In the genomic region with DNA sequence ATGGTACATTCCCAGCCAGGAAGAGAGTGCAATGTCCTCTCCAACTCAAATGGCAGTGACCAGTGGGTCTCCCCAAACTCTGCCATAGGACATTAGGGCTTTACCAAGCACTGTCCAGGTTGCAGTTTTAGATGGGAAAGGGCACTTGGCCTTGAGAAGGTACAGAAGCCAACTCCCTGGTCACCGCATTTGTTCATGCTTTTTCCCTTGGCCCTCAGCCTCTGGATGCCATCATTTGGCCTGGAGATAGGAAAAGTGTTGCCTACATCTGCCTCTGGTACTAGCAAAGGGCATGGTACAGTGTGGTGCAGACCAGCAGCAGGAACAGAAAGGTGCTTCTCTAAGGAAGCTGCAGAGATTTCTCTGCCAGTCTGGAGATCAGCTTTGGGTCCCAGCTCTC, we compare ENCODE assay signal across 16 cellular contexts.
DNase-seq lines count a peak whose midpoint lies in the region; ATAC-seq and TF ChIP-seq lines count a peak whose summit lies in the region.
"Had no signal": no experiment of that assay in that cellular context is flagged by ENCODE, and none has a peak within 500 bp of the region (broad histone marks: within the 10 kb centered on the region; RNA-seq: fewer than 3 reads in every experiment).

No MANE protein-coding gene starts in this region.

- POLR2A ChIA-PET in GM10248 (lab: Yijun Ruan, JAX): no interaction called here

- H3K36me3 Mint-ChIP-seq in activated CD4-positive, alpha-beta T cell treated with anti-CD3 and anti-CD28 coated beads, Interleukin-2, amount 10 ng/mL, durations not matched to agents 24 days and 14 days (ENCODE audit: low read depth): peaks cover 37% of the 10 kb centered on the region
- peaks cover 39% of the 10 kb centered on the region for H3K36me3 Mint-ChIP-seq in activated T-helper 1 cell treated with anti-CD3 and anti-CD28 coated beads, Interleukin-12 subunit alpha, Interleukin-12 subunit beta, Interleukin-2, Interleukin-4 antibody, amounts not matched to agents 30 ng/mL and 10 ng/mL and 1 ng/mL, durations not matched to agents 14 hours and 24 hours and 36 hours (ENCODE audit: low read depth)
- H3K36me3 Mint-ChIP-seq in immature natural killer cell: no peaks in the 10 kb centered on the region
- H3K36me3 Mint-ChIP-seq: CD8-positive, alpha-beta T cell had no signal

- 89 to 100% methylated on average over 1 of the region's 1 CpG for whole genome bisulfite sequencing in lung, 2 donors
- WGBS in heart right ventricle, 2 donors: 100% methylated on average over 1 of the region's 1 CpG

- H3K9me3 Mint-ChIP-seq in activated CD4-positive, alpha-beta T cell treated with anti-CD3 and anti-CD28 coated beads, Interleukin-2, amount 10 ng/mL, durations not matched to agents 24 days and 14 days: peaks cover 5% of the 10 kb centered on the region
- peaks cover 7% of the 10 kb centered on the region for H3K9me3 Mint-ChIP-seq in activated T-helper 1 cell treated with anti-CD3 and anti-CD28 coated beads, Interleukin-12 subunit alpha, Interleukin-12 subunit beta, Interleukin-2, Interleukin-4 antibody, amounts not matched to agents 30 ng/mL and 10 ng/mL and 1 ng/mL, durations not matched to agents 14 hours and 24 hours and 36 hours
- no peaks in the 10 kb centered on the region for H3K9me3 Mint-ChIP-seq in immature natural killer cell
- H3K9me3 Mint-ChIP-seq: CD8-positive, alpha-beta T cell had no signal

- TF ChIP-seq CTCF in lung (IDR thresholded peaks at IDR 0.05; ENCODE audit: control extremely low read depth, extremely low read depth) (no peak), GM10248 (IDR thresholded peaks at IDR 0.05; ENCODE audit: control extremely low read depth, extremely low read depth, low read depth, missing control alignments) (no peak), heart right ventricle (IDR thresholded peaks at IDR 0.05) (no peak)

- H3K27ac ChIP-seq in lung (ENCODE audit: low read depth in 1 of 2, low read length in 1 of 2) (no peak overlapping the region), heart right ventricle (no peak overlapping the region)
- H3K27ac ChIP-seq: BLaER1 treated with 17β-estradiol and CSF1 and Interleukin-3, amounts not matched to agents 10 nM and 100 nM had no signal

- H3K4me3 Mint-ChIP-seq in activated CD4-positive, alpha-beta T cell treated with anti-CD3 and anti-CD28 coated beads, Interleukin-2, amount 10 ng/mL, durations not matched to agents 24 days and 14 days: no peak overlapping the region
- H3K4me3 Mint-ChIP-seq in activated T-helper 1 cell treated with anti-CD3 and anti-CD28 coated beads, Interleukin-12 subunit alpha, Interleukin-12 subunit beta, Interleukin-2, Interleukin-4 antibody, amounts not matched to agents 30 ng/mL and 10 ng/mL and 1 ng/mL, durations not matched to agents 14 hours and 24 hours and 36 hours: no peak overlapping the region
- no peak overlapping the region for H3K4me3 Mint-ChIP-seq in immature natural killer cell
- H3K4me3 Mint-ChIP-seq: B cell; CD8-positive, alpha-beta T cell had no signal

- ATAC-seq in lung (ENCODE audit: insufficient read depth, low FRiP score) (no peak), heart right ventricle (no peak)
- ATAC-seq: CD8-positive, alpha-beta T cell; GM12878 had no signal

- H3K4me1 ChIP-seq in lung (ENCODE audit: control insufficient read depth in 2 of 2, insufficient read depth in 2 of 2, low read length in 2 of 2) (no peaks in the 10 kb centered on the region), heart right ventricle (peaks cover 0 to 7% (median 0%) of the 10 kb centered on the region in 9 donors)
- H3K4me1 ChIP-seq: HAP-1 had no signal

- no peaks in the 10 kb centered on the region for H3K27me3 Mint-ChIP-seq in activated CD4-positive, alpha-beta T cell treated with anti-CD3 and anti-CD28 coated beads, Interleukin-2, amount 10 ng/mL, durations not matched to agents 24 days and 14 days
- H3K27me3 Mint-ChIP-seq in activated T-helper 1 cell treated with anti-CD3 and anti-CD28 coated beads, Interleukin-12 subunit alpha, Interleukin-12 subunit beta, Interleukin-2, Interleukin-4 antibody, amounts not matched to agents 30 ng/mL and 10 ng/mL and 1 ng/mL, durations not matched to agents 14 hours and 24 hours and 36 hours (ENCODE audit: insufficient read depth): no peaks in the 10 kb centered on the region
- H3K27me3 Mint-ChIP-seq in immature natural killer cell (ENCODE audit: low read depth in 3 of 3): peaks cover 3 to 6% (median 4%) of the 10 kb centered on the region in 3 donors
- H3K27me3 Mint-ChIP-seq: B cell had no signal

- H3K27me3 ChIP-seq in lung (ENCODE audit: control insufficient read depth, insufficient read depth): no peaks in the 10 kb centered on the region
- no peaks in the 10 kb centered on the region for H3K27me3 ChIP-seq in heart right ventricle
- H3K27me3 ChIP-seq: BLaER1 treated with 17β-estradiol and CSF1 and Interleukin-3, amounts not matched to agents 10 nM and 100 nM had no signal

- H3K36me3 ChIP-seq in lung (ENCODE audit: control insufficient read depth in 2 of 2, insufficient read depth in 2 of 2, low read length in 2 of 2) (no peaks in the 10 kb centered on the region), heart right ventricle (no peaks in the 10 kb centered on the region)
- H3K36me3 ChIP-seq: BLaER1 treated with 17β-estradiol and CSF1 and Interleukin-3, amounts not matched to agents 10 nM and 100 nM; HAP-1 had no signal

- no peak overlapping the region for H3K27ac Mint-ChIP-seq in activated CD4-positive, alpha-beta T cell treated with anti-CD3 and anti-CD28 coated beads, Interleukin-2, amount 10 ng/mL, durations not matched to agents 24 days and 14 days
- peak overlapping the region; percentile 42 for H3K27ac Mint-ChIP-seq in activated T-helper 1 cell treated with anti-CD3 and anti-CD28 coated beads, Interleukin-12 subunit alpha, Interleukin-12 subunit beta, Interleukin-2, Interleukin-4 antibody, amounts not matched to agents 30 ng/mL and 10 ng/mL and 1 ng/mL, durations not matched to agents 14 hours and 24 hours and 36 hours
- no peak overlapping the region for H3K27ac Mint-ChIP-seq in immature natural killer cell
- H3K27ac Mint-ChIP-seq: B cell; CD8-positive, alpha-beta T cell had no signal

- CTCF ChIA-PET in GM10248 (lab: Yijun Ruan, JAX): no interaction called here

- intact Hi-C loops in activated CD4-positive, alpha-beta T cell treated with anti-CD3 and anti-CD28 coated beads, Interleukin-2, amount 10 ng/mL, durations not matched to agents 24 days and 14 days (cut with micrococcal nuclease): no loop called here
- intact Hi-C loops in activated T-helper 1 cell treated with anti-CD3 and anti-CD28 coated beads, Interleukin-12 subunit alpha, Interleukin-12 subunit beta, Interleukin-2, Interleukin-4 antibody, amounts not matched to agents 30 ng/mL and 10 ng/mL and 1 ng/mL, durations not matched to agents 14 hours and 24 hours and 36 hours (cut with micrococcal nuclease): loop anchor here (2.0 kb wide), 1 partner anchor 22 kb away; no protein-coding TSS in a partner anchor
- intact Hi-C loops in heart right ventricle (cut with DNase I): no loop called here

- DNase-seq in activated CD4-positive, alpha-beta T cell treated with anti-CD3 and anti-CD28 coated beads, Interleukin-2, amount 10 ng/mL, durations not matched to agents 24 days and 14 days: peak; percentile 29
- DNase-seq in activated CD4-positive, alpha-beta T cell treated with anti-CD3 and anti-CD28 coated beads, Interleukin-2, amount 50 U/mL, for 4 hours: no peak
- DNase-seq in activated T-helper 1 cell treated with anti-CD3 and anti-CD28 coated beads, Interleukin-12 subunit alpha, Interleukin-12 subunit beta, Interleukin-2, Interleukin-4 antibody, amounts not matched to agents 30 ng/mL and 10 ng/mL and 1 ng/mL, durations not matched to agents 14 hours and 24 hours and 36 hours (ENCODE audit: low spot score): no peak
- peak; percentile 21 for DNase-seq in lung (ENCODE audit: low spot score)
- DNase-seq in GM10248 (ENCODE audit: extremely low spot score): no peak
- no peak for DNase-seq in immature natural killer cell
- DNase-seq in heart right ventricle: no peak
- DNase-seq: 8988T; Calu3; CD8-positive, alpha-beta T cell; DMS79 treated with DMSO at 0.1 percent for 48 hours; GF-D8 had no signal

- H3K4me3 ChIP-seq in lung: no peak overlapping the region
- no peak overlapping the region for H3K4me3 ChIP-seq in heart right ventricle
- H3K4me3 ChIP-seq: BLaER1 treated with 17β-estradiol and CSF1 and Interleukin-3, amounts not matched to agents 10 nM and 100 nM; GM12878; HAP-1 had no signal

- peaks cover 38% of the 10 kb centered on the region for H3K4me1 Mint-ChIP-seq in activated CD4-positive, alpha-beta T cell treated with anti-CD3 and anti-CD28 coated beads, Interleukin-2, amount 10 ng/mL, durations not matched to agents 24 days and 14 days
- H3K4me1 Mint-ChIP-seq in activated T-helper 1 cell treated with anti-CD3 and anti-CD28 coated beads, Interleukin-12 subunit alpha, Interleukin-12 subunit beta, Interleukin-2, Interleukin-4 antibody, amounts not matched to agents 30 ng/mL and 10 ng/mL and 1 ng/mL, durations not matched to agents 14 hours and 24 hours and 36 hours (ENCODE audit: low read depth): peaks cover 65% of the 10 kb centered on the region
- peaks cover 16 to 19% of the 10 kb centered on the region in 2 donors for H3K4me1 Mint-ChIP-seq in immature natural killer cell
- H3K4me1 Mint-ChIP-seq: B cell had no signal

- H3K9me3 ChIP-seq in lung (ENCODE audit: control insufficient read depth in 2 of 2, insufficient read depth in 1 of 2, low read length in 1 of 2) (peaks cover 0 to 2% of the 10 kb centered on the region in 2 donors), heart right ventricle (no peaks in the 10 kb centered on the region)
- H3K9me3 ChIP-seq: BLaER1 treated with 17β-estradiol and CSF1 and Interleukin-3, amounts not matched to agents 10 nM and 100 nM; HAP-1 had no signal

Comparison
In these comparisons a context has a peak if more than half of its experiments do, and no peak if none do; other contexts are left out.
1. DNase-seq: peak in activated CD4-positive, alpha-beta T cell treated with anti-CD3 and anti-CD28 coated beads, Interleukin-2, amount 10 ng/mL, durations not matched to agents 24 days and 14 days (single experiment) and lung (single experiment); none in activated CD4-positive, alpha-beta T cell treated with anti-CD3 and anti-CD28 coated beads, Interleukin-2, amount 50 U/mL, for 4 hours (0 of 2), activated T-helper 1 cell treated with anti-CD3 and anti-CD28 coated beads, Interleukin-12 subunit alpha, Interleukin-12 subunit beta, Interleukin-2, Interleukin-4 antibody, amounts not matched to agents 30 ng/mL and 10 ng/mL and 1 ng/mL, durations not matched to agents 14 hours and 24 hours and 36 hours (single experiment), GM10248 (single experiment), immature natural killer cell (0 of 3) and heart right ventricle (0 of 2).